In the genomic region with DNA sequence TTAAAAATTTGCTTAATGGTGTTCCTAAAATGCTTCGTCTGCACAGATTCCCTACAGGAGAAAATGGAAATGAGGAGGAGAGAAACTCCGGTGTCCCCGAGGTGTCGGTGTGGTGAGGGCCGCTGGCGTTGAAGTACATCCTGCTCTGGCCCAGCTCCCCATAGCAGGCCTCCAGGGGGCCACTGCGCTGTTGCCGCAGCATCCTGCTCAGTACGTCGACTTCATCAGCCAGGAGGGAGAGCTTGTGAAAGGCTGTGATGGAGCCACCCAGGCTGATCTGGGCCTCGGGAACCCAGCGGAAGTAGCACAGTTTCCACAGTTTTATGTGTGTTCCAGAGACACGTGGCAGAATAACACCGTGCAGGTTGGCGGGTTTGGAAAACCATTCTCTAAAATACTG, we compare ENCODE assay signal across 19 cellular contexts.
"Had no signal": no experiment of that assay in that cellular context is flagged by ENCODE, and none has a peak within 500 bp of the region (broad histone marks: within the 10 kb centered on the region; RNA-seq: fewer than 3 reads in every experiment).

No MANE protein-coding gene starts in this region.

- H3K27ac ChIP-seq: gastroesophageal sphincter, tibial nerve, vagina had no signal

- H3K4me1 ChIP-seq: gastroesophageal sphincter, tibial nerve, vagina had no signal

- H3K4me3 ChIP-seq: gastroesophageal sphincter, lung, mucosa of descending colon, tibial nerve, vagina had no signal

- H3K27me3 Mint-ChIP-seq: activated CD4-positive, alpha-beta memory T cell treated with anti-CD3 and anti-CD28 coated beads for 36 hours; activated naive CD8-positive, alpha-beta T cell treated with anti-CD3 and anti-CD28 coated beads, Interleukin-2, amount 10 ng/mL, durations not matched to agents 7 days and 5 days; brain; naive thymus-derived CD4-positive, alpha-beta T cell; T-cell had no signal

- H3K4me1 Mint-ChIP-seq: brain; naive thymus-derived CD4-positive, alpha-beta T cell; T-cell had no signal

- H3K9me3 ChIP-seq: gastroesophageal sphincter, mucosa of descending colon, vagina had no signal

- DNase-seq: activated CD4-positive, alpha-beta memory T cell treated with anti-CD3 and anti-CD28 coated beads for 36 hours; activated gamma-delta T cell treated with Interleukin-2 at 50 U/mL for 16 hours; activated naive CD8-positive, alpha-beta T cell treated with anti-CD3 and anti-CD28 coated beads, Interleukin-2, amount 10 ng/mL, durations not matched to agents 7 days and 5 days; activated T-cell treated with anti-CD3 and anti-CD28 coated beads, Interleukin-2, amount 50 U/mL, for 72 hours; dermis blood vessel endothelial cell; erythroblast; islet precursor cell; mucosa of descending colon; naive thymus-derived CD4-positive, alpha-beta T cell; stimulated activated CD4-positive, alpha-beta T cell treated with anti-CD3 and anti-CD28 coated beads, Interleukin-4, amount 100 ng/mL, for 1 hour; stimulated activated naive CD4-positive, alpha-beta T cell treated with Interleukin-2 at 50 U/mL for 16 hours; substantia nigra; T-cell; T1000 had no signal

- H3K27me3 ChIP-seq: gastroesophageal sphincter, tibial nerve, vagina had no signal

- H3K4me3 Mint-ChIP-seq: activated CD4-positive, alpha-beta memory T cell treated with anti-CD3 and anti-CD28 coated beads for 36 hours; activated naive CD8-positive, alpha-beta T cell treated with anti-CD3 and anti-CD28 coated beads, Interleukin-2, amount 10 ng/mL, durations not matched to agents 7 days and 5 days; activated T-cell treated with anti-CD3 and anti-CD28 coated beads, Interleukin-2, amount 50 U/mL, for 72 hours; brain; naive thymus-derived CD4-positive, alpha-beta T cell; T-cell had no signal

- ATAC-seq: activated T-cell treated with anti-CD3 and anti-CD28 coated beads, Interleukin-2, amount 50 U/mL, for 72 hours; gastroesophageal sphincter; mucosa of descending colon; naive thymus-derived CD4-positive, alpha-beta T cell; T-cell had no signal

- H3K9me3 Mint-ChIP-seq: activated CD4-positive, alpha-beta memory T cell treated with anti-CD3 and anti-CD28 coated beads for 36 hours; activated naive CD8-positive, alpha-beta T cell treated with anti-CD3 and anti-CD28 coated beads, Interleukin-2, amount 10 ng/mL, durations not matched to agents 7 days and 5 days; activated T-cell treated with anti-CD3 and anti-CD28 coated beads, Interleukin-2, amount 50 U/mL, for 72 hours; brain; naive thymus-derived CD4-positive, alpha-beta T cell; T-cell had no signal

- H3K27ac Mint-ChIP-seq: activated CD4-positive, alpha-beta memory T cell treated with anti-CD3 and anti-CD28 coated beads for 36 hours; activated naive CD8-positive, alpha-beta T cell treated with anti-CD3 and anti-CD28 coated beads, Interleukin-2, amount 10 ng/mL, durations not matched to agents 7 days and 5 days; activated T-cell treated with anti-CD3 and anti-CD28 coated beads, Interleukin-2, amount 50 U/mL, for 72 hours had no signal
